Comparison of ENCODE assay signal across 8 cellular contexts in the genomic region with DNA sequence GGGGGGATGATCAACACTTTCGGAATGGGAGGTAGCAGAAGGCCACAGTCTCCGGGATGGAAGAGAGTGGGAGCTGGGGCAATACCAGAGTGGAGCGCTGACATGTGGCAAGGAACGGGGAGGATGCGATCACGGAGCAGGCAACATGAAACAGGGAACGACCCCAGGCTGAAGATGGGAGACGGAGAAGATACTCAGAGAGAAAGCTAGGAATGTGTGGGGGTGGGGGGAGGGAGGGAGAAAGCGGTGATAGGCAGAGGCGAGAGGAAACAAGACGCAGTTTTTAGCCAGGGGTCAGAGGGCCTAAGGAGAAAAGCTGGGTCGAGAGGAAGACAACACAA. TPM values are rescaled to one million over a fixed set of nuclear protein-coding genes. Genes with fewer than 3 reads are reported as not detected.
A peak's percentile ranks its signal among the peaks of the same experiment; 100 is the strongest.
DNase-seq lines count a peak whose midpoint lies in the region; ATAC-seq, FAIRE-seq and TF ChIP-seq lines count a peak whose summit lies in the region.

No MANE protein-coding gene starts in this region.

- no peaks in the 10 kb centered on the region for H3K27me3 ChIP-seq in OCI-LY3 (ENCODE audit: low read depth, low read length)
- H3K27me3 ChIP-seq in esophagus squamous epithelium, result peaks cover 0 to 9% (median 0%) of the 10 kb centered on the region in 4 donors
- H3K27me3 ChIP-seq in neural progenitor cell, result no peaks in the 10 kb centered on the region

- H3K4me1 Mint-ChIP-seq in neural progenitor cell, result peaks cover 18% of the 10 kb centered on the region

- H3K4me1 ChIP-seq in OCI-LY3 (ENCODE audit: low read length), result peaks cover 23% of the 10 kb centered on the region
- peaks cover 4 to 42% (median 27%) of the 10 kb centered on the region in 3 donors for H3K4me1 ChIP-seq in esophagus squamous epithelium
- peaks cover 29% of the 10 kb centered on the region for H3K4me1 ChIP-seq in neural progenitor cell

- H3K4me2 ChIP-seq in OCI-LY3 (ENCODE audit: low read length) (peak overlapping the region; percentile 94), neural progenitor cell (peak overlapping the region; percentile 98)

- TF ChIP-seq CTCF in AG10803 (conservative IDR thresholded peaks at IDR 0.05; ENCODE audit: low read length) (no peak), OCI-LY3 (IDR thresholded peaks at IDR 0.05; ENCODE audit: low read depth, low read length) (no peak), esophagus squamous epithelium (IDR thresholded peaks at IDR 0.05) (no peak), neural progenitor cell (IDR thresholded peaks at IDR 0.05) (no peak)

- WGBS in esophagus squamous epithelium, 2 donors, result 0% methylated on average over 12 of the region's 12 CpGs

- H3K4me3 Mint-ChIP-seq in neural progenitor cell, result no peak overlapping the region

- H3K27me3 Mint-ChIP-seq in neural progenitor cell (ENCODE audit: insufficient read depth, low read depth), result peaks cover 6% of the 10 kb centered on the region

- peaks cover 47% of the 10 kb centered on the region for H3K36me3 ChIP-seq in OCI-LY3 (replicated peaks; ENCODE audit: low read depth, low read length)
- H3K36me3 ChIP-seq in esophagus squamous epithelium, result peaks cover 0 to 23% (median 0%) of the 10 kb centered on the region in 3 donors
- no peaks in the 10 kb centered on the region for H3K36me3 ChIP-seq in neural progenitor cell

- H3F3A ChIP-seq in neural progenitor cell (ENCODE audit: low read depth), result peaks cover 21% of the 10 kb centered on the region

- H2AFZ ChIP-seq in OCI-LY3 (ENCODE audit: low read depth, low read length) (no peak overlapping the region), neural progenitor cell (replicated peaks) (peak overlapping the region; percentile 81)

- H3K4me3 ChIP-seq in AG10803 (ENCODE audit: low read length), result peak overlapping the region; percentile 96
- H3K4me3 ChIP-seq in OCI-LY3 (ENCODE audit: low read length), result peak overlapping the region; percentile 94
- H3K4me3 ChIP-seq in esophagus squamous epithelium, result peak overlapping the region; percentile 76 to 96 (median 84)
- peak overlapping the region; percentile 75 for H3K4me3 ChIP-seq in neural progenitor cell

- H3K36me3 Mint-ChIP-seq in neural progenitor cell, result peaks cover 23% of the 10 kb centered on the region

- peak; percentile 42 for DNase-seq in AG10803 (ENCODE audit: low read depth)
- no peak for DNase-seq in GM19239 (ENCODE audit: insufficient read length, low spot score)
- no peak for DNase-seq in esophagus squamous epithelium (lab: John Stamatoyannopoulos, UW)
- no peak for DNase-seq in neural progenitor cell (ENCODE audit: low spot score)
- DNase-seq in urothelium cell line (ENCODE audit: low spot score), result no peak
- no peak for DNase-seq in NK-92 (lab: John Stamatoyannopoulos, UW; ENCODE audit: unreplicated experiment)

- peaks cover 3% of the 10 kb centered on the region for H3K9me3 Mint-ChIP-seq in neural progenitor cell

- peaks cover 55% of the 10 kb centered on the region for H3K79me2 ChIP-seq in OCI-LY3 (ENCODE audit: low read length)
- H3K79me2 ChIP-seq in neural progenitor cell (ENCODE audit: low read depth), result peaks cover 53% of the 10 kb centered on the region

- ATAC-seq in HG03520 (IDR thresholded peaks at IDR 0.05; ENCODE audit: unreplicated experiment), result no peak

- H3K27ac ChIP-seq in OCI-LY3 (ENCODE audit: low read length) (peak overlapping the region; percentile 67), esophagus squamous epithelium (peak overlapping the region; percentile 88 to 97 (median 94)), neural progenitor cell (peak overlapping the region; percentile 78)

- FAIRE-seq in GM19239 (lab: Jason Lieb, UNC) (peak; percentile 64), urothelium cell line (lab: Jason Lieb, UNC) (no peak)

- H3K9me3 ChIP-seq in OCI-LY3 (ENCODE audit: insufficient read depth, low read length), result no peaks in the 10 kb centered on the region
- no peaks in the 10 kb centered on the region for H3K9me3 ChIP-seq in esophagus squamous epithelium
- no peaks in the 10 kb centered on the region for H3K9me3 ChIP-seq in neural progenitor cell (ENCODE audit: low read depth)

- TF ChIP-seq POLR2A in esophagus squamous epithelium (IDR thresholded peaks at IDR 0.05), result no peak

- H4K20me1 ChIP-seq in OCI-LY3 (ENCODE audit: insufficient read depth, low read length) (peaks cover 37% of the 10 kb centered on the region), neural progenitor cell (ENCODE audit: low read depth) (peaks cover 10% of the 10 kb centered on the region)

- H3K9ac ChIP-seq in OCI-LY3 (ENCODE audit: low read length) (peak overlapping the region; percentile 95), neural progenitor cell (peak overlapping the region; percentile 70)

- H3K27ac Mint-ChIP-seq in neural progenitor cell, result no peak overlapping the region

- intact Hi-C loops in esophagus squamous epithelium (cut with DNase I), result no loop called here

RNA-seq across cellular contexts. Expression of gene RAB3GAP2, which starts 0.6 kb away (rescaled TPM):
- total RNA-seq in esophagus squamous epithelium (10 to 100 TPM; 13.8 to 28.0 (median 20.4) TPM), neural progenitor cell (ENCODE audit: low replicate concordance) (31.6 and 36.4 TPM in 2 replicates)
